ENCODE assay signal across 23 cellular contexts in the genomic region with DNA sequence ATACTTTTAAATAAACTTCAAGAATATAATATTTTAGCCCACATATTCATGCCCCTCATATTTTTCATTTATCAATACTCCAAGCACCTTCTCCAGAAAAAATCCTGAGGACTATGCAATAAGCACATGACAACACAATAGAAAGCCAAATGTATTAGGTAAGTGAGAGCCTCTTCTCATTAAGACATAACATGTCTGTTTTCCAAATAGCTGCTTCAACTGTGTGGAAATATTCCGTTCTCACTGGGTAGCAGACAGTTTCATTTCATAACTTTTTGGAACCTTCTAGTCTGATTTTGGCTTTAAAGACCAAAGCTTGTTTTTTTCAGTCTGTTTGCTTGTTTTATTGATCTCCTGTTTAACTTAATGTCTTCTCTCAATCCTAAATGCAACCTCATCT.
"Had no signal": no experiment of that assay in that cellular context is flagged by ENCODE, and none has a peak within 500 bp of the region (broad histone marks: within the 10 kb centered on the region; RNA-seq: fewer than 3 reads in every experiment).

No MANE protein-coding gene starts in this region.

- H3K4me1 Mint-ChIP-seq: mesothelial cell of epicardium; naive thymus-derived CD4-positive, alpha-beta T cell; nephron progenitor cell; stimulated activated memory B cell treated with anti-CD40 and anti-IgM and Interleukin-4, amounts not matched to agents 10 μg/mL and 1 μg/mL and 100 μg/mL, for 72 hours had no signal

- DNase-seq: caudate nucleus; cerebellar nuclear complex; cortex of kidney; heart right ventricle; hippocampal formation; left colon; mesenchymal stem cell; mucosa of descending colon; naive thymus-derived CD4-positive, alpha-beta T cell; nephron progenitor cell; nucleus accumbens; right cardiac atrium; spleen; stimulated activated CD4-positive, alpha-beta T cell treated with anti-CD3 and anti-CD28 coated beads, Interleukin-4, amount 100 ng/mL, for 4 hours; stimulated activated naive CD8-positive, alpha-beta T cell treated with anti-CD3 and anti-CD28 coated beads, Interleukin-15, Interleukin-2, amounts not matched to agents 100 U/mL and 50 U/mL, for 24 hours; substantia nigra; testis; tibial artery had no signal

- H3K4me3 ChIP-seq: heart right ventricle, mucosa of descending colon, prostate gland, skin epidermis, spleen, testis, tibial artery had no signal

- ATAC-seq: left colon; mucosa of descending colon; naive thymus-derived CD4-positive, alpha-beta T cell; right cardiac atrium; stimulated activated memory B cell treated with anti-CD40 and anti-IgM and Interleukin-4, amounts not matched to agents 10 μg/mL and 1 μg/mL and 100 μg/mL, for 72 hours; stimulated activated naive CD8-positive, alpha-beta T cell treated with anti-CD3 and anti-CD28 coated beads, Interleukin-15, Interleukin-2, amounts not matched to agents 100 U/mL and 50 U/mL, for 24 hours had no signal

- H3K36me3 Mint-ChIP-seq: mesothelial cell of epicardium, type B pancreatic cell had no signal

- H3K27me3 ChIP-seq: heart right ventricle, spleen, testis, tibial artery had no signal

- H3K27me3 Mint-ChIP-seq: stimulated activated memory B cell treated with anti-CD40 and anti-IgM and Interleukin-4, amounts not matched to agents 10 μg/mL and 1 μg/mL and 100 μg/mL, for 72 hours; type B pancreatic cell had no signal

- H3K36me3 ChIP-seq: heart right ventricle, prostate gland, spleen, tibial artery had no signal

- H3K9me3 ChIP-seq: heart right ventricle, mucosa of descending colon, prostate gland, spleen, testis, tibial artery had no signal

- H3K27ac Mint-ChIP-seq: mesothelial cell of epicardium; naive thymus-derived CD4-positive, alpha-beta T cell; nephron progenitor cell; stimulated activated memory B cell treated with anti-CD40 and anti-IgM and Interleukin-4, amounts not matched to agents 10 μg/mL and 1 μg/mL and 100 μg/mL, for 72 hours; type B pancreatic cell had no signal

- H3K4me3 Mint-ChIP-seq: mesothelial cell of epicardium; naive thymus-derived CD4-positive, alpha-beta T cell; nephron progenitor cell; stimulated activated memory B cell treated with anti-CD40 and anti-IgM and Interleukin-4, amounts not matched to agents 10 μg/mL and 1 μg/mL and 100 μg/mL, for 72 hours; type B pancreatic cell had no signal

- H3K9me3 Mint-ChIP-seq: nephron progenitor cell, type B pancreatic cell had no signal

- H3K4me1 ChIP-seq: heart right ventricle, prostate gland, spleen, testis, tibial artery had no signal

- H3K27ac ChIP-seq: heart right ventricle, prostate gland, skin epidermis, spleen, testis, tibial artery had no signal
